ENCODE assay signal across 19 cellular contexts in the genomic region with DNA sequence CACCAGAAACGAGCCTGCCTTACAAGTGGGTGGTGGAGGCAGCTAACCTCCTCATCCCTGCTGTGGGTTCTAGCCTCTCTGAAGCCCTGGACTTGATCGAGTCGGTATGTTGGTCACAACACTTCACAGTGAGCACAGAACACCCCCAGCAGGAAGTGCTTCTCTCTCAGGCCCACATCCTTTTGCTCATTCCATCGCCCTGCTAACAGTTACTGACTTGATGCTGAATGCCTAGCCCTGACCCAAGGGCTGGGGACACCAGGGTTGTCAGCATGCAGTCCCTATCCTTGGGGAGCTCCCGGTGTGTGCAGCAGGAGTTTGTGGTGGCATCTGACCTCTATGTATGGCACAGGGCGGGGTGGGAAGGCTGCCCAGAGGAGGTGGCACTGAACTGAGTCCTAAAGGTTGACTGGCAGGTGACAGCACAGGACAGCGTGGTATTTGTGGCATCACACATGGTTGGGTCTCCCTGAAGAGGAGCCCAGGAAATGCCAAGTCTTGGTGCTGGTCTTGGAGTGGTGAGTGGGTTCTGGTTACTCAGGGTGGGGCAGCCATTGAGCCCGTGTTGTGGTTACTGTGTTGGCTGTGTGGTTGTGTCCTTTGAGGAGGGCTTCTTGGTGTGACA. TPM values are rescaled to one million over a fixed set of nuclear protein-coding genes. Genes with fewer than 3 reads are reported as not detected.
DNase-seq lines count a peak whose midpoint lies in the region; ATAC-seq and TF ChIP-seq lines count a peak whose summit lies in the region.
"Had no signal": no experiment of that assay in that cellular context is flagged by ENCODE, and none has a peak within 500 bp of the region (broad histone marks: within the 10 kb centered on the region; RNA-seq: fewer than 3 reads in every experiment).

No MANE protein-coding gene starts in this region.

- H3K4me3 Mint-ChIP-seq in T-helper 2 cell treated with Interferon-gamma antibody and Interleukin-4, amounts not matched to agents 5 μg/mL and 100 μg/mL, for 36 hours, result no peak overlapping the region
- H3K4me3 Mint-ChIP-seq in CD4-positive, CD25-positive, alpha-beta regulatory T cell, result peak overlapping the region in 3 of 4 donors; percentile 3 to 60 (median 41)
- H3K4me3 Mint-ChIP-seq in activated T-helper 2 cell treated with anti-CD3 and anti-CD28 coated beads, Interferon-gamma antibody, Interleukin-2, Interleukin-4, amounts not matched to agents 10 μg/mL and 5 μg/mL and 100 μg/mL, durations not matched to agents 14 hours and 24 hours and 36 hours (ENCODE audit: low read depth), result no peak overlapping the region
- H3K4me3 Mint-ChIP-seq: CD8-positive, alpha-beta T cell; GM23338 had no signal

- no peaks in the 10 kb centered on the region for H3K27me3 ChIP-seq in CD4-positive, CD25-positive, alpha-beta regulatory T cell (ENCODE audit: control insufficient read depth, insufficient read depth, low read length)

- intact Hi-C loops in activated T-helper 2 cell treated with anti-CD3 and anti-CD28 coated beads, Interferon-gamma antibody, Interleukin-2, Interleukin-4, amounts not matched to agents 10 μg/mL and 5 μg/mL and 100 μg/mL, durations not matched to agents 14 hours and 24 hours and 36 hours (cut with micrococcal nuclease), result no loop called here

- peaks cover 37% of the 10 kb centered on the region for H3K36me3 Mint-ChIP-seq in T-helper 2 cell treated with Interferon-gamma antibody and Interleukin-4, amounts not matched to agents 5 μg/mL and 100 μg/mL, for 36 hours (ENCODE audit: low read depth)
- H3K36me3 Mint-ChIP-seq in CD4-positive, CD25-positive, alpha-beta regulatory T cell, result peaks cover 8% of the 10 kb centered on the region
- H3K36me3 Mint-ChIP-seq in activated T-helper 2 cell treated with anti-CD3 and anti-CD28 coated beads, Interferon-gamma antibody, Interleukin-2, Interleukin-4, amounts not matched to agents 10 μg/mL and 5 μg/mL and 100 μg/mL, durations not matched to agents 14 hours and 24 hours and 36 hours (ENCODE audit: low read depth), result peaks cover 46% of the 10 kb centered on the region
- H3K36me3 Mint-ChIP-seq: CD8-positive, alpha-beta T cell had no signal

- no peaks in the 10 kb centered on the region for H3K9me3 Mint-ChIP-seq in T-helper 2 cell treated with Interferon-gamma antibody and Interleukin-4, amounts not matched to agents 5 μg/mL and 100 μg/mL, for 36 hours
- no peaks in the 10 kb centered on the region for H3K9me3 Mint-ChIP-seq in CD4-positive, CD25-positive, alpha-beta regulatory T cell
- H3K9me3 Mint-ChIP-seq in activated T-helper 2 cell treated with anti-CD3 and anti-CD28 coated beads, Interferon-gamma antibody, Interleukin-2, Interleukin-4, amounts not matched to agents 10 μg/mL and 5 μg/mL and 100 μg/mL, durations not matched to agents 14 hours and 24 hours and 36 hours, result no peaks in the 10 kb centered on the region
- H3K9me3 Mint-ChIP-seq: CD8-positive, alpha-beta T cell; GM23338 had no signal

- no peak overlapping the region for H3K27ac ChIP-seq in CD4-positive, CD25-positive, alpha-beta regulatory T cell (ENCODE audit: insufficient read depth, low read length, poor library complexity, severe bottlenecking)
- no peak overlapping the region for H3K27ac ChIP-seq in coronary artery
- H3K27ac ChIP-seq: PC-9 had no signal

- no peak for DNase-seq in T-helper 2 cell treated with Interferon-gamma antibody and Interleukin-4, amounts not matched to agents 5 μg/mL and 100 μg/mL, for 36 hours (ENCODE audit: low spot score)
- DNase-seq in T-helper 2 cell, result no peak
- DNase-seq in CD4-positive, CD25-positive, alpha-beta regulatory T cell, result peak in 2 of 3 donors; percentile 19 to 72
- no peak for DNase-seq in activated T-helper 2 cell treated with anti-CD3 and anti-CD28 coated beads, Interferon-gamma antibody, Interleukin-2, Interleukin-4, amounts not matched to agents 10 μg/mL and 5 μg/mL and 100 μg/mL, durations not matched to agents 14 hours and 24 hours and 36 hours (ENCODE audit: low spot score)
- peak; percentile 7 for DNase-seq in myocyte (ENCODE audit: low read depth)
- DNase-seq in coronary artery (ENCODE audit: low spot score), result no peak
- no peak for DNase-seq in inferior parietal cortex (ENCODE audit: extremely low spot score)
- DNase-seq: CD8-positive, alpha-beta T cell; GF-D8; NCI-H1417 treated with DMSO at 0.1 percent for 48 hours; NCI-H2029; NCI-H2171 treated with DMSO at 0.1 percent for 48 hours; NCI-H446 treated with DMSO at 0.1 percent for 48 hours; PC-9 had no signal

- no peak overlapping the region for H3K4me3 ChIP-seq in CD4-positive, CD25-positive, alpha-beta regulatory T cell (ENCODE audit: low read depth, low read length)
- H3K4me3 ChIP-seq in coronary artery, result no peak overlapping the region
- H3K4me3 ChIP-seq: GM23338, PC-9 had no signal

- no peaks in the 10 kb centered on the region for H3K9me3 ChIP-seq in CD4-positive, CD25-positive, alpha-beta regulatory T cell (ENCODE audit: control insufficient read depth in 2 of 2, low read length in 2 of 2)

- peaks cover 12% of the 10 kb centered on the region for H3K4me1 ChIP-seq in CD4-positive, CD25-positive, alpha-beta regulatory T cell (ENCODE audit: control insufficient read depth, insufficient read depth, low read length, poor library complexity, severe bottlenecking)

- H3K36me3 ChIP-seq in CD4-positive, CD25-positive, alpha-beta regulatory T cell (ENCODE audit: control insufficient read depth, insufficient read depth, low read length), result no peaks in the 10 kb centered on the region

- peak overlapping the region; percentile 55 for H3K27ac Mint-ChIP-seq in T-helper 2 cell treated with Interferon-gamma antibody and Interleukin-4, amounts not matched to agents 5 μg/mL and 100 μg/mL, for 36 hours
- peak overlapping the region; percentile 74 to 95 (median 91) for H3K27ac Mint-ChIP-seq in CD4-positive, CD25-positive, alpha-beta regulatory T cell
- peak overlapping the region; percentile 30 for H3K27ac Mint-ChIP-seq in activated T-helper 2 cell treated with anti-CD3 and anti-CD28 coated beads, Interferon-gamma antibody, Interleukin-2, Interleukin-4, amounts not matched to agents 10 μg/mL and 5 μg/mL and 100 μg/mL, durations not matched to agents 14 hours and 24 hours and 36 hours
- H3K27ac Mint-ChIP-seq: CD8-positive, alpha-beta T cell; GM23338 had no signal

- peak; percentile 62 to 63 for ATAC-seq in CD4-positive, CD25-positive, alpha-beta regulatory T cell (ENCODE audit: low read depth in 2 of 2)
- ATAC-seq in HG02642 (IDR thresholded peaks at IDR 0.05; ENCODE audit: poor library complexity, unreplicated experiment), result no peak
- ATAC-seq: CD8-positive, alpha-beta T cell; GM23338 had no signal

- H3K4me1 Mint-ChIP-seq in T-helper 2 cell treated with Interferon-gamma antibody and Interleukin-4, amounts not matched to agents 5 μg/mL and 100 μg/mL, for 36 hours (ENCODE audit: low read depth), result peaks cover 5% of the 10 kb centered on the region
- peaks cover 0 to 22% (median 13%) of the 10 kb centered on the region in 4 donors for H3K4me1 Mint-ChIP-seq in CD4-positive, CD25-positive, alpha-beta regulatory T cell
- no peaks in the 10 kb centered on the region for H3K4me1 Mint-ChIP-seq in activated T-helper 2 cell treated with anti-CD3 and anti-CD28 coated beads, Interferon-gamma antibody, Interleukin-2, Interleukin-4, amounts not matched to agents 10 μg/mL and 5 μg/mL and 100 μg/mL, durations not matched to agents 14 hours and 24 hours and 36 hours (ENCODE audit: low read depth)
- H3K4me1 Mint-ChIP-seq: GM23338 had no signal

- H3K27me3 Mint-ChIP-seq in T-helper 2 cell treated with Interferon-gamma antibody and Interleukin-4, amounts not matched to agents 5 μg/mL and 100 μg/mL, for 36 hours (ENCODE audit: low read depth), result no peaks in the 10 kb centered on the region
- H3K27me3 Mint-ChIP-seq in CD4-positive, CD25-positive, alpha-beta regulatory T cell, result no peaks in the 10 kb centered on the region
- H3K27me3 Mint-ChIP-seq in activated T-helper 2 cell treated with anti-CD3 and anti-CD28 coated beads, Interferon-gamma antibody, Interleukin-2, Interleukin-4, amounts not matched to agents 10 μg/mL and 5 μg/mL and 100 μg/mL, durations not matched to agents 14 hours and 24 hours and 36 hours (ENCODE audit: low read depth), result no peaks in the 10 kb centered on the region

- TF ChIP-seq CTCF in coronary artery (IDR thresholded peaks at IDR 0.05), result no peak

RNA-seq across cellular contexts. Expression of gene GTSF1L, which starts 26.7 kb away (rescaled TPM):
- 1.1 TPM for total RNA-seq in CD4-positive, CD25-positive, alpha-beta regulatory T cell
- 1 to 10 TPM in 3 of 4 donors, under 1 TPM in 1; 0.98 to 3.0 (median 1.7) TPM for polyA plus RNA-seq in CD4-positive, CD25-positive, alpha-beta regulatory T cell
- total RNA-seq in activated T-helper 2 cell treated with anti-CD3 and anti-CD28 coated beads, Interferon-gamma antibody, Interleukin-2, Interleukin-4, amounts not matched to agents 10 μg/mL and 5 μg/mL and 100 μg/mL, durations not matched to agents 14 hours and 24 hours and 36 hours, result 0.48 TPM in 1 of 2 replicates, not detected in the other
- not detected in 2 replicates for total RNA-seq in myocyte
- polyA plus RNA-seq in myocyte (2012), result not detected
- total RNA-seq: A172; CD8-positive, alpha-beta T cell; Daoy; GM23338; PC-9 had no signal
- polyA plus RNA-seq: BJ, GM23338 had no signal

RNA-seq across cellular contexts. Expression of gene MYBL2, which starts 33.1 kb away (rescaled TPM):
- 2.7 TPM for total RNA-seq in CD4-positive, CD25-positive, alpha-beta regulatory T cell
- 1 to 10 TPM; 1.6 to 4.3 (median 3.2) TPM for polyA plus RNA-seq in CD4-positive, CD25-positive, alpha-beta regulatory T cell
- total RNA-seq in activated T-helper 2 cell treated with anti-CD3 and anti-CD28 coated beads, Interferon-gamma antibody, Interleukin-2, Interleukin-4, amounts not matched to agents 10 μg/mL and 5 μg/mL and 100 μg/mL, durations not matched to agents 14 hours and 24 hours and 36 hours, result 85.4 and 88.6 TPM in 2 replicates
- 0.16 and 0.21 TPM in 2 replicates for total RNA-seq in myocyte
- 0.16 TPM for polyA plus RNA-seq in myocyte (2012)

Comparison
In these comparisons a context has a peak if more than half of its experiments do, and no peak if none do; other contexts are left out.
1. DNase-seq: peak in CD4-positive, CD25-positive, alpha-beta regulatory T cell (2 of 3) and myocyte (single experiment); none in T-helper 2 cell treated with Interferon-gamma antibody and Interleukin-4, amounts not matched to agents 5 μg/mL and 100 μg/mL, for 36 hours (single experiment), T-helper 2 cell (0 of 5), activated T-helper 2 cell treated with anti-CD3 and anti-CD28 coated beads, Interferon-gamma antibody, Interleukin-2, Interleukin-4, amounts not matched to agents 10 μg/mL and 5 μg/mL and 100 μg/mL, durations not matched to agents 14 hours and 24 hours and 36 hours (single experiment), coronary artery (single experiment) and inferior parietal cortex (single experiment).
2. H3K27ac Mint-ChIP-seq: peak in every context shown above with its lines; median percentile 91 in CD4-positive, CD25-positive, alpha-beta regulatory T cell; 55 in T-helper 2 cell treated with Interferon-gamma antibody and Interleukin-4, amounts not matched to agents 5 μg/mL and 100 μg/mL, for 36 hours; 30 in activated T-helper 2 cell treated with anti-CD3 and anti-CD28 coated beads, Interferon-gamma antibody, Interleukin-2, Interleukin-4, amounts not matched to agents 10 μg/mL and 5 μg/mL and 100 μg/mL, durations not matched to agents 14 hours and 24 hours and 36 hours.
3. H3K4me3 Mint-ChIP-seq: peak in CD4-positive, CD25-positive, alpha-beta regulatory T cell (3 of 4); none in T-helper 2 cell treated with Interferon-gamma antibody and Interleukin-4, amounts not matched to agents 5 μg/mL and 100 μg/mL, for 36 hours (single experiment) and activated T-helper 2 cell treated with anti-CD3 and anti-CD28 coated beads, Interferon-gamma antibody, Interleukin-2, Interleukin-4, amounts not matched to agents 10 μg/mL and 5 μg/mL and 100 μg/mL, durations not matched to agents 14 hours and 24 hours and 36 hours (single experiment).
4. RNA of gene MYBL2, which starts 33.1 kb away (total RNA-seq): 85.4 to 88.6 TPM in activated T-helper 2 cell treated with anti-CD3 and anti-CD28 coated beads, Interferon-gamma antibody, Interleukin-2, Interleukin-4, amounts not matched to agents 10 μg/mL and 5 μg/mL and 100 μg/mL, durations not matched to agents 14 hours and 24 hours and 36 hours; 2.7 TPM in CD4-positive, CD25-positive, alpha-beta regulatory T cell (single experiment) and 0.16 to 0.21 TPM in myocyte; every median in the first group is over 10 times any median in the second.